In genomic region chr19:35696835-35697234, GRCh38 we compare ENCODE assay signal across 1 cellular context.
TF ChIP-seq lines count a peak whose summit lies in the region.

No MANE protein-coding gene starts in this region.

TF ChIP-seq in GM12878, 131 proteins besides CTCF, POLR2A, EP300 and RAD21 (continues in another document):
- TF ChIP-seq E2F8 (IDR thresholded peaks at IDR 0.05; ENCODE audit: low read depth, partially characterized antibody), result no peak
- TF ChIP-seq SREBF1 (IDR thresholded peaks at IDR 0.05; ENCODE audit: low read length), result no peak
- TF ChIP-seq, protein P1, sequence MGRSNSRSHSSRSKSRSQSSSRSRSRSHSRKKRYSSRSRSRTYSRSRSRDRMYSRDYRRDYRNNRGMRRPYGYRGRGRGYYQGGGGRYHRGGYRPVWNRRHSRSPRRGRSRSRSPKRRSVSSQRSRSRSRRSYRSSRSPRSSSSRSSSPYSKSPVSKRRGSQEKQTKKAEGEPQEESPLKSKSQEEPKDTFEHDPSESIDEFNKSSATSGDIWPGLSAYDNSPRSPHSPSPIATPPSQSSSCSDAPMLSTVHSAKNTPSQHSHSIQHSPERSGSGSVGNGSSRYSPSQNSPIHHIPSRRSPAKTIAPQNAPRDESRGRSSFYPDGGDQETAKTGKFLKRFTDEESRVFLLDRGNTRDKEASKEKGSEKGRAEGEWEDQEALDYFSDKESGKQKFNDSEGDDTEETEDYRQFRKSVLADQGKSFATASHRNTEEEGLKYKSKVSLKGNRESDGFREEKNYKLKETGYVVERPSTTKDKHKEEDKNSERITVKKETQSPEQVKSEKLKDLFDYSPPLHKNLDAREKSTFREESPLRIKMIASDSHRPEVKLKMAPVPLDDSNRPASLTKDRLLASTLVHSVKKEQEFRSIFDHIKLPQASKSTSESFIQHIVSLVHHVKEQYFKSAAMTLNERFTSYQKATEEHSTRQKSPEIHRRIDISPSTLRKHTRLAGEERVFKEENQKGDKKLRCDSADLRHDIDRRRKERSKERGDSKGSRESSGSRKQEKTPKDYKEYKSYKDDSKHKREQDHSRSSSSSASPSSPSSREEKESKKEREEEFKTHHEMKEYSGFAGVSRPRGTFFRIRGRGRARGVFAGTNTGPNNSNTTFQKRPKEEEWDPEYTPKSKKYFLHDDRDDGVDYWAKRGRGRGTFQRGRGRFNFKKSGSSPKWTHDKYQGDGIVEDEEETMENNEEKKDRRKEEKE (IDR thresholded peaks at IDR 0.05), result no peak
- TF ChIP-seq CREM (IDR thresholded peaks at IDR 0.05; ENCODE audit: low read depth), result peak; percentile 56; the same call in 1 of the 2 replicates
- TF ChIP-seq RELA (IDR thresholded peaks at IDR 0.05; ENCODE audit: borderline replicate concordance, partially characterized antibody), result peak; percentile 62
- TF ChIP-seq TAF1 (IDR thresholded peaks at IDR 0.05; ENCODE audit: borderline replicate concordance, low read depth, low read length), result no peak
- TF ChIP-seq ZBTB11 (CRISPR knock-in tag; IDR thresholded peaks at IDR 0.05), result no peak
- peak; percentile 31; the same call in 1 of the 2 replicates for TF ChIP-seq BCL11A (IDR thresholded peaks at IDR 0.05; ENCODE audit: low read depth, low read length)
- no peak for TF ChIP-seq POLR2AphosphoS5 (IDR thresholded peaks at IDR 0.05; ENCODE audit: low read length)
- 0 out of 2 replicates have a peak, but pooled peaks have one; percentile 19 for TF ChIP-seq ZNF217 (IDR thresholded peaks at IDR 0.05)
- TF ChIP-seq RUNX3 (IDR thresholded peaks at IDR 0.05; ENCODE audit: low read length), result peak; percentile 71; the same call in 1 of the 2 replicates
- peak; percentile 64; the same call in 1 of the 2 replicates for TF ChIP-seq DPF2 (IDR thresholded peaks at IDR 0.05)
- 0 out of 2 replicates have a peak, but pooled peaks have one; percentile 25 for TF ChIP-seq CREB1 (IDR thresholded peaks at IDR 0.05; ENCODE audit: low read depth)
- TF ChIP-seq HDAC2 (IDR thresholded peaks at IDR 0.05), result no peak
- TF ChIP-seq, protein P2, sequence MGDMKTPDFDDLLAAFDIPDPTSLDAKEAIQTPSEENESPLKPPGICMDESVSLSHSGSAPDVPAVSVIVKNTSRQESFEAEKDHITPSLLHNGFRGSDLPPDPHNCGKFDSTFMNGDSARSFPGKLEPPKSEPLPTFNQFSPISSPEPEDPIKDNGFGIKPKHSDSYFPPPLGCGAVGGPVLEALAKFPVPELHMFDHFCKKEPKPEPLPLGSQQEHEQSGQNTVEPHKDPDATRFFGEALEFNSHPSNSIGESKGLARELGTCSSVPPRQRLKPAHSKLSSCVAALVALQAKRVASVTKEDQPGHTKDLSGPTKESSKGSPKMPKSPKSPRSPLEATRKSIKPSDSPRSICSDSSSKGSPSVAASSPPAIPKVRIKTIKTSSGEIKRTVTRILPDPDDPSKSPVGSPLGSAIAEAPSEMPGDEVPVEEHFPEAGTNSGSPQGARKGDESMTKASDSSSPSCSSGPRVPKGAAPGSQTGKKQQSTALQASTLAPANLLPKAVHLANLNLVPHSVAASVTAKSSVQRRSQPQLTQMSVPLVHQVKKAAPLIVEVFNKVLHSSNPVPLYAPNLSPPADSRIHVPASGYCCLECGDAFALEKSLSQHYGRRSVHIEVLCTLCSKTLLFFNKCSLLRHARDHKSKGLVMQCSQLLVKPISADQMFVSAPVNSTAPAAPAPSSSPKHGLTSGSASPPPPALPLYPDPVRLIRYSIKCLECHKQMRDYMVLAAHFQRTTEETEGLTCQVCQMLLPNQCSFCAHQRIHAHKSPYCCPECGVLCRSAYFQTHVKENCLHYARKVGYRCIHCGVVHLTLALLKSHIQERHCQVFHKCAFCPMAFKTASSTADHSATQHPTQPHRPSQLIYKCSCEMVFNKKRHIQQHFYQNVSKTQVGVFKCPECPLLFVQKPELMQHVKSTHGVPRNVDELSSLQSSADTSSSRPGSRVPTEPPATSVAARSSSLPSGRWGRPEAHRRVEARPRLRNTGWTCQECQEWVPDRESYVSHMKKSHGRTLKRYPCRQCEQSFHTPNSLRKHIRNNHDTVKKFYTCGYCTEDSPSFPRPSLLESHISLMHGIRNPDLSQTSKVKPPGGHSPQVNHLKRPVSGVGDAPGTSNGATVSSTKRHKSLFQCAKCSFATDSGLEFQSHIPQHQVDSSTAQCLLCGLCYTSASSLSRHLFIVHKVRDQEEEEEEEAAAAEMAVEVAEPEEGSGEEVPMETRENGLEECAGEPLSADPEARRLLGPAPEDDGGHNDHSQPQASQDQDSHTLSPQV (IDR thresholded peaks at IDR 0.05), result peak; percentile 27; the same call in 1 of the 2 replicates
- TF ChIP-seq KAT2A (conservative IDR thresholded peaks at IDR 0.05; ENCODE audit: control insufficient read depth, low read depth, low read length), result no peak
- TF ChIP-seq CHD1 (IDR thresholded peaks at IDR 0.05; ENCODE audit: low read depth, low read length), result no peak
- no peak for TF ChIP-seq RBBP5 (conservative IDR thresholded peaks at IDR 0.05)
- TF ChIP-seq ZZZ3 (IDR thresholded peaks at IDR 0.05; ENCODE audit: control insufficient read depth, insufficient read length, low read depth), result no peak
- TF ChIP-seq PKNOX1 (IDR thresholded peaks at IDR 0.05), result no peak
- TF ChIP-seq FOS (IDR thresholded peaks at IDR 0.05; ENCODE audit: borderline replicate concordance, extremely low read depth, insufficient read length), result no peak
- TF ChIP-seq SP1 (IDR thresholded peaks at IDR 0.05; ENCODE audit: low read depth, low read length), result no peak
- no peak for TF ChIP-seq SMAD1 (IDR thresholded peaks at IDR 0.05; ENCODE audit: low read depth, partially characterized antibody)
- no peak for TF ChIP-seq NR2C2 (IDR thresholded peaks at IDR 0.05; ENCODE audit: borderline replicate concordance, control insufficient read depth, insufficient read length, low read depth)
- TF ChIP-seq IKZF1 (conservative IDR thresholded peaks at IDR 0.05), result peak; percentile 86
- no peak for TF ChIP-seq MXI1 (IDR thresholded peaks at IDR 0.05; ENCODE audit: low read depth, low read length)
- no peak for TF ChIP-seq SIN3A (IDR thresholded peaks at IDR 0.05; ENCODE audit: low read depth, low read length)
- TF ChIP-seq, protein P3, sequence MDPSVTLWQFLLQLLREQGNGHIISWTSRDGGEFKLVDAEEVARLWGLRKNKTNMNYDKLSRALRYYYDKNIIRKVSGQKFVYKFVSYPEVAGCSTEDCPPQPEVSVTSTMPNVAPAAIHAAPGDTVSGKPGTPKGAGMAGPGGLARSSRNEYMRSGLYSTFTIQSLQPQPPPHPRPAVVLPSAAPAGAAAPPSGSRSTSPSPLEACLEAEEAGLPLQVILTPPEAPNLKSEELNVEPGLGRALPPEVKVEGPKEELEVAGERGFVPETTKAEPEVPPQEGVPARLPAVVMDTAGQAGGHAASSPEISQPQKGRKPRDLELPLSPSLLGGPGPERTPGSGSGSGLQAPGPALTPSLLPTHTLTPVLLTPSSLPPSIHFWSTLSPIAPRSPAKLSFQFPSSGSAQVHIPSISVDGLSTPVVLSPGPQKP (IDR thresholded peaks at IDR 0.05; ENCODE audit: low read depth, low read length), result no peak
- no peak for TF ChIP-seq MYC (IDR thresholded peaks at IDR 0.05; ENCODE audit: insufficient read depth, insufficient read length, insufficient replicate concordance, low read length, severe bottlenecking)
- TF ChIP-seq ZBTB33 (IDR thresholded peaks at IDR 0.05), result no peak
- no peak for TF ChIP-seq NBN (IDR thresholded peaks at IDR 0.05)
- TF ChIP-seq TCF12 (IDR thresholded peaks at IDR 0.05; ENCODE audit: low read depth, low read length), result peak; percentile 79
- no peak for TF ChIP-seq EZH2 (IDR thresholded peaks at IDR 0.05; ENCODE audit: borderline replicate concordance, control insufficient read depth, low read depth, low read length)
- no peak for TF ChIP-seq PAX8 (IDR thresholded peaks at IDR 0.05)
- TF ChIP-seq IKZF2 (IDR thresholded peaks at IDR 0.05), result peak; percentile 80 to 88
- TF ChIP-seq SMAD5 (IDR thresholded peaks at IDR 0.05; ENCODE audit: low read depth), result no peak
- no peak for TF ChIP-seq PML (IDR thresholded peaks at IDR 0.05; ENCODE audit: low read length)
- no peak for TF ChIP-seq SUZ12 (IDR thresholded peaks at IDR 0.05; ENCODE audit: unreplicated experiment)
- TF ChIP-seq NFXL1 (IDR thresholded peaks at IDR 0.05; ENCODE audit: borderline replicate concordance), result no peak
- TF ChIP-seq BACH1 (IDR thresholded peaks at IDR 0.05; ENCODE audit: borderline replicate concordance), result no peak
- peak; percentile 50; the same call in 1 of the 2 replicates for TF ChIP-seq FOXM1 (IDR thresholded peaks at IDR 0.05; ENCODE audit: low read depth, low read length)
- peak; percentile 59; the same call in 1 of the 2 replicates for TF ChIP-seq TBL1XR1 (IDR thresholded peaks at IDR 0.05; ENCODE audit: low read depth, low read length)
